Comparison of ENCODE assay signal across 29 cellular contexts in genomic region chr14:40413146-40413545, GRCh38.
"Had no signal": no experiment of that assay in that cellular context is flagged by ENCODE, and none has a peak within 500 bp of the region (broad histone marks: within the 10 kb centered on the region; RNA-seq: fewer than 3 reads in every experiment).

No MANE protein-coding gene starts in this region.

- H3K4me1 ChIP-seq: colonic mucosa, esophagus muscularis mucosa, foreskin keratinocyte, gastroesophageal sphincter, heart right ventricle, left lung, parathyroid adenoma, right atrium auricular region, stomach, thyroid gland had no signal

- H3K36me3 Mint-ChIP-seq: naive B cell; natural killer cell treated with Interleukin-12 subunit alpha and Interleukin-12 subunit beta and Interleukin-15 and Interleukin-18, amount 100 ng/mL, for 72 hours; stimulated activated effector memory CD8-positive, alpha-beta T cell treated with anti-CD3 and anti-CD28 coated beads, Interleukin-12 subunit alpha, Interleukin-12 subunit beta, amount 100 ng/mL, for 72 hours had no signal

- H3K4me1 Mint-ChIP-seq: neural crest cell; stimulated activated effector memory CD8-positive, alpha-beta T cell treated with anti-CD3 and anti-CD28 coated beads, Interleukin-12 subunit alpha, Interleukin-12 subunit beta, amount 100 ng/mL, for 72 hours had no signal

- H3K36me3 ChIP-seq: colonic mucosa, esophagus muscularis mucosa, gastroesophageal sphincter, heart right ventricle, left lung, neutrophil, right atrium auricular region, stomach, thyroid gland had no signal

- H2AFZ ChIP-seq: parathyroid adenoma had no signal

- H3K4me3 Mint-ChIP-seq: dendritic cell treated with granulocyte-macrophage colony-stimulating factor and Interleukin-4, amounts not matched to agents 40 ng/mL and 50 ng/mL, for 4 days; mesothelial cell of epicardium; naive B cell; natural killer cell treated with Interleukin-12 subunit alpha and Interleukin-12 subunit beta and Interleukin-15 and Interleukin-18, amount 100 ng/mL, for 72 hours; neural crest cell; stimulated activated effector memory CD8-positive, alpha-beta T cell treated with anti-CD3 and anti-CD28 coated beads, Interleukin-12 subunit alpha, Interleukin-12 subunit beta, amount 100 ng/mL, for 72 hours had no signal

- DNase-seq: colonic mucosa; effector memory CD4-positive, alpha-beta T cell; glutamatergic neuron; heart right ventricle; hippocampal formation; left cardiac atrium; left lung; mesenchymal stem cell; mucosa of descending colon; naive B cell; stimulated activated CD4-positive, alpha-beta T cell treated with anti-CD3 and anti-CD28 coated beads, Interleukin-2, amount 100 ng/mL, for 24 hours; stimulated activated CD4-positive, alpha-beta T cell treated with anti-CD3 and anti-CD28 coated beads, Interleukin-4, amount 100 ng/mL, for 24 hours; stimulated activated naive CD4-positive, alpha-beta T cell treated with Interleukin-2 at 50 U/mL for 16 hours; stomach; trophoblast cell had no signal

- H3K27ac Mint-ChIP-seq: dendritic cell treated with granulocyte-macrophage colony-stimulating factor and Interleukin-4, amounts not matched to agents 40 ng/mL and 50 ng/mL, for 4 days; mesothelial cell of epicardium; natural killer cell treated with Interleukin-12 subunit alpha and Interleukin-12 subunit beta and Interleukin-15 and Interleukin-18, amount 100 ng/mL, for 72 hours; progenitor cell of endocrine pancreas; stimulated activated effector memory CD8-positive, alpha-beta T cell treated with anti-CD3 and anti-CD28 coated beads, Interleukin-12 subunit alpha, Interleukin-12 subunit beta, amount 100 ng/mL, for 72 hours had no signal

- H3K27ac ChIP-seq: colonic mucosa, esophagus muscularis mucosa, foreskin keratinocyte, gastroesophageal sphincter, heart right ventricle, left lung, neutrophil, parathyroid adenoma, right atrium auricular region, stomach, thyroid gland had no signal

- H3K9me3 ChIP-seq: colonic mucosa, esophagus muscularis mucosa, neutrophil, right atrium auricular region, thyroid gland had no signal

- H3K79me2 ChIP-seq: parathyroid adenoma had no signal

- H3K27me3 ChIP-seq: colonic mucosa, esophagus muscularis mucosa, foreskin keratinocyte, gastroesophageal sphincter, heart right ventricle, left lung, neutrophil, right atrium auricular region, stomach, thyroid gland had no signal

- H3K9ac ChIP-seq: parathyroid adenoma had no signal

- H3K27me3 Mint-ChIP-seq: dendritic cell treated with granulocyte-macrophage colony-stimulating factor and Interleukin-4, amounts not matched to agents 40 ng/mL and 50 ng/mL, for 4 days; naive B cell; natural killer cell treated with Interleukin-12 subunit alpha and Interleukin-12 subunit beta and Interleukin-15 and Interleukin-18, amount 100 ng/mL, for 72 hours; progenitor cell of endocrine pancreas had no signal

- ATAC-seq: foreskin keratinocyte; gastroesophageal sphincter; heart right ventricle; left cardiac atrium; left lung; mucosa of descending colon; natural killer cell treated with Interleukin-12 subunit alpha and Interleukin-12 subunit beta and Interleukin-15 and Interleukin-18, amount 100 ng/mL, for 72 hours; sciatic nerve; stimulated activated effector memory CD8-positive, alpha-beta T cell treated with anti-CD3 and anti-CD28 coated beads, Interleukin-12 subunit alpha, Interleukin-12 subunit beta, amount 100 ng/mL, for 72 hours had no signal

- H3K4me3 ChIP-seq: colonic mucosa, esophagus muscularis mucosa, gastroesophageal sphincter, heart right ventricle, left lung, mucosa of descending colon, right atrium auricular region, stomach, thyroid gland had no signal
